Comparison of ENCODE assay signal across 19 cellular contexts in genomic region chr5:68180286-68181038, GRCh38. TPM values are rescaled to one million over a fixed set of nuclear protein-coding genes. Genes with fewer than 3 reads are reported as not detected.
DNase-seq lines count a peak whose midpoint lies in the region; ATAC-seq and TF ChIP-seq lines count a peak whose summit lies in the region.
"Had no signal": no experiment of that assay in that cellular context is flagged by ENCODE, and none has a peak within 500 bp of the region (broad histone marks: within the 10 kb centered on the region; RNA-seq: fewer than 3 reads in every experiment).

No MANE protein-coding gene starts in this region.

- H3K36me3 ChIP-seq in mesendoderm (ENCODE audit: control insufficient read depth, insufficient read depth, low read length) = no peaks in the 10 kb centered on the region
- H3K36me3 ChIP-seq in transverse colon = no peaks in the 10 kb centered on the region

- peak overlapping the region; percentile 17 for H3K56ac ChIP-seq in mesendoderm (ENCODE audit: low read length)

- H3K4me3 ChIP-seq in mesendoderm (ENCODE audit: low read length) = no peak overlapping the region
- H3K4me3 ChIP-seq in transverse colon = no peak overlapping the region

- no peaks in the 10 kb centered on the region for H3K9me3 ChIP-seq in transverse colon

- H3K27me3 ChIP-seq in mesendoderm (ENCODE audit: insufficient read depth, low read length, poor library complexity) (no peaks in the 10 kb centered on the region), transverse colon (no peaks in the 10 kb centered on the region)

- H2BK120ac ChIP-seq in mesendoderm (ENCODE audit: low read depth, low read length) = no peak overlapping the region

- no peak for TF ChIP-seq EP300 in transverse colon (IDR thresholded peaks at IDR 0.05; ENCODE audit: low read depth)

- H3K4me1 ChIP-seq in mesendoderm (ENCODE audit: control insufficient read depth, low read depth, low read length) (peaks cover 6% of the 10 kb centered on the region), transverse colon (no peaks in the 10 kb centered on the region)

- H3K79me1 ChIP-seq in mesendoderm (ENCODE audit: low read length) = no peaks in the 10 kb centered on the region

- no peak overlapping the region for H2BK5ac ChIP-seq in mesendoderm (ENCODE audit: low read length)

- H3K27ac ChIP-seq in mesendoderm (ENCODE audit: low read depth, low read length) (no peak overlapping the region), transverse colon (peak overlapping the region in 3 of 4 donors; percentile 13 to 45 (median 19))
- H3K27ac ChIP-seq: KMS-11 had no signal

- no peak overlapping the region for H3K4ac ChIP-seq in mesendoderm (ENCODE audit: low read depth, low read length)

- ATAC-seq in GM18907 (IDR thresholded peaks at IDR 0.05; ENCODE audit: unreplicated experiment) (peak; percentile 48), GM19467 (IDR thresholded peaks at IDR 0.05; ENCODE audit: unreplicated experiment) (peak; percentile 52), GM18858 (IDR thresholded peaks at IDR 0.05; ENCODE audit: unreplicated experiment) (no peak), HG03469 (IDR thresholded peaks at IDR 0.05; ENCODE audit: unreplicated experiment) (no peak)
- ATAC-seq: PC-3, SK-N-SH treated with all-trans-retinoic acid at 6 μM for 48 hours had no signal

- H3K18ac ChIP-seq in mesendoderm (ENCODE audit: low read length) = no peak overlapping the region

- intact Hi-C loops in transverse colon (cut with DNase I; ENCODE audit: low total_unique reads) = no loop called here

- no peak overlapping the region for H3K9ac ChIP-seq in mesendoderm (ENCODE audit: low read length)
- H3K9ac ChIP-seq: KMS-11 had no signal

- TF ChIP-seq POLR2A in transverse colon (IDR thresholded peaks at IDR 0.05) = no peak

- no peaks in the 10 kb centered on the region for H3K79me2 ChIP-seq in mesendoderm (ENCODE audit: control insufficient read depth, insufficient read depth, low read length)

- H2BK15ac ChIP-seq in mesendoderm (replicated peaks; ENCODE audit: low read depth) = no peak overlapping the region

- TF ChIP-seq CTCF in transverse colon (IDR thresholded peaks at IDR 0.05) = no peak

- no peak overlapping the region for H3K4me2 ChIP-seq in mesendoderm (ENCODE audit: low read length)
- H3K4me2 ChIP-seq: KMS-11 had no signal

- H4K8ac ChIP-seq in mesendoderm (ENCODE audit: low read depth, low read length) = no peak overlapping the region

- in situ Hi-C loops in transverse colon (cut with MboI; ENCODE audit: low pct_ligation_motif_present in 1 of 4, low pct_unique_long_range_greater_than_20kb in 1 of 4, low sequenced_read_pairs in 3 of 4) = no loop called here

- DNase-seq in mesendoderm (no peak), transverse colon (no peak), AML-193 (lab: John Stamatoyannopoulos, UW) (no peak)
- DNase-seq: C1 segment of cervical spinal cord, DMS79 treated with DMSO at 0.1 percent for 48 hours, H7, HFFc6, MV-4-11, NCI-H1694 treated with DMSO at 0.1 percent for 48 hours, NCI-H510A treated with DMSO at 0.1 percent for 48 hours, PC-3, RPMI8226, SIG-M5 had no signal

- H4K5ac ChIP-seq in mesendoderm (ENCODE audit: low read length) = no peak overlapping the region

- no peak overlapping the region for H3K23ac ChIP-seq in mesendoderm (ENCODE audit: low read length)

- H2AK5ac ChIP-seq in mesendoderm (ENCODE audit: low read length) = no peak overlapping the region

RNA-seq across cellular contexts. Expression of gene PIK3R1, which starts 35.1 kb away (rescaled TPM):
- polyA plus RNA-seq in mesendoderm (2013, experiment 1 of 2) = 22.1 TPM
- polyA plus RNA-seq in mesendoderm (2013, experiment 2 of 2) = 22.7 TPM
- 100 to 1,000 TPM in 1 of 4 donors, 10 to 100 TPM in 3; 44.9 to 222 (median 81.6) TPM for total RNA-seq in transverse colon

Comparison
In these comparisons a context has a peak if more than half of its experiments do, and no peak if none do; other contexts are left out.
1. ATAC-seq: peak in GM18907 (single experiment) and GM19467 (single experiment); none in GM18858 (single experiment) and HG03469 (single experiment).